In the genomic region with DNA sequence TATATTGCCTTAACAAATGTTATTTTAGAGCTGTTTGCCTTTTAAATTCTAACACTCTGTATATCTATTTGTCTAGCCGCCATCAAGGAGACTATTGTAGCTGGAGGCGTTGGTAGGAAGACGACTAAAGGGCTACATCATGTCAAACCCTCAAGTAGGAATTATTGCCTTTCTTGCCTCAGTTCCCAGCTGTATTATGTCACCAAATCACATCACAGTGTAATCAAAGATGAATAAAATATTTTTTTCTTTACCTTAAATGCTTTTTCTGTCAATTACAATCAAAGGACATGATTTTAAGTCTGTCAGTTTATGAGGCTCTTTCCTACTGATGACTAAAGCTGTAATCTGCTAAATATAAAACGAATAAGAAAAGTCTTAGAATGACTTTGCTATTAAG, we compare ENCODE assay signal across 28 cellular contexts.
"Had no signal": no experiment of that assay in that cellular context is flagged by ENCODE, and none has a peak within 500 bp of the region (broad histone marks: within the 10 kb centered on the region; RNA-seq: fewer than 3 reads in every experiment).

No MANE protein-coding gene starts in this region.

- H3K27me3 Mint-ChIP-seq: stimulated activated memory B cell treated with anti-CD40 and anti-IgM and Interleukin-4, amounts not matched to agents 10 μg/mL and 1 μg/mL and 100 μg/mL, for 72 hours; stimulated activated naive B cell treated with anti-CD40 and anti-IgM and Interleukin-4, amounts not matched to agents 10 μg/mL and 1 μg/mL and 100 μg/mL, for 72 hours; stimulated activated naive CD8-positive, alpha-beta T cell treated with anti-CD3 and anti-CD28 coated beads, Interleukin-15, amount 100 ng/mL, for 72 hours; stimulated activated naive CD8-positive, alpha-beta T cell treated with anti-CD3 and anti-CD28 coated beads, Interleukin-15, Interleukin-2, amounts not matched to agents 100 ng/mL and 50 ng/mL, for 24 hours; type B pancreatic cell had no signal

- H3K4me1 ChIP-seq: stomach, suprapubic skin, testis, thyroid gland, tibial artery, tibial nerve, transverse colon, upper lobe of left lung, upper lobe of right lung, uterus, vagina had no signal

- H3K4me3 Mint-ChIP-seq: stimulated activated effector memory CD8-positive, alpha-beta T cell treated with anti-CD3 and anti-CD28 coated beads, Interleukin-12 subunit alpha, Interleukin-12 subunit beta, amount 100 ng/mL, for 72 hours; stimulated activated memory B cell treated with anti-CD40 and anti-IgM and Interleukin-4, amounts not matched to agents 10 μg/mL and 1 μg/mL and 100 μg/mL, for 72 hours; stimulated activated naive B cell treated with anti-CD40 and anti-IgM and Interleukin-4, amounts not matched to agents 10 μg/mL and 1 μg/mL and 100 μg/mL, for 72 hours; stimulated activated naive CD8-positive, alpha-beta T cell treated with anti-CD3 and anti-CD28 coated beads, Interleukin-15, amount 100 ng/mL, for 72 hours; stimulated activated naive CD8-positive, alpha-beta T cell treated with anti-CD3 and anti-CD28 coated beads, Interleukin-15, Interleukin-2, amounts not matched to agents 100 ng/mL and 50 ng/mL, for 24 hours; type B pancreatic cell had no signal

- ATAC-seq: stimulated activated effector memory CD8-positive, alpha-beta T cell treated with anti-CD3 and anti-CD28 coated beads, Interleukin-12 subunit alpha, Interleukin-12 subunit beta, amount 100 ng/mL, for 72 hours; stimulated activated memory B cell treated with anti-CD40 and anti-IgM and Interleukin-4, amounts not matched to agents 10 μg/mL and 1 μg/mL and 100 μg/mL, for 72 hours; stimulated activated naive B cell treated with anti-CD40 and anti-IgM and Interleukin-4, amounts not matched to agents 10 μg/mL and 1 μg/mL and 100 μg/mL, for 72 hours; stimulated activated naive CD8-positive, alpha-beta T cell treated with anti-CD3 and anti-CD28 coated beads, Interleukin-15, amount 100 ng/mL, for 72 hours; stimulated activated naive CD8-positive, alpha-beta T cell treated with anti-CD3 and anti-CD28 coated beads, Interleukin-15, Interleukin-2, amounts not matched to agents 100 U/mL and 50 U/mL, for 24 hours; upper lobe of right lung had no signal

- H3K36me3 ChIP-seq: stomach, suprapubic skin, thoracic aorta, thyroid gland, tibial artery, tibial nerve, transverse colon, upper lobe of left lung, upper lobe of right lung, uterus, vagina had no signal

- H3K36me3 Mint-ChIP-seq: stimulated activated effector memory CD8-positive, alpha-beta T cell treated with anti-CD3 and anti-CD28 coated beads, Interleukin-12 subunit alpha, Interleukin-12 subunit beta, amount 100 ng/mL, for 72 hours; stimulated activated memory B cell treated with anti-CD40 and anti-IgM and Interleukin-4, amounts not matched to agents 10 μg/mL and 1 μg/mL and 100 μg/mL, for 72 hours; stimulated activated naive B cell treated with anti-CD40 and anti-IgM and Interleukin-4, amounts not matched to agents 10 μg/mL and 1 μg/mL and 100 μg/mL, for 72 hours; type B pancreatic cell had no signal

- H3K27ac ChIP-seq: stomach, suprapubic skin, testis, thoracic aorta, thyroid gland, tibial artery, tibial nerve, transverse colon, upper lobe of left lung, upper lobe of right lung, uterus, vagina had no signal

- H3K27ac Mint-ChIP-seq: stimulated activated effector memory CD8-positive, alpha-beta T cell treated with anti-CD3 and anti-CD28 coated beads, Interleukin-12 subunit alpha, Interleukin-12 subunit beta, amount 100 ng/mL, for 72 hours; stimulated activated memory B cell treated with anti-CD40 and anti-IgM and Interleukin-4, amounts not matched to agents 10 μg/mL and 1 μg/mL and 100 μg/mL, for 72 hours; stimulated activated naive B cell treated with anti-CD40 and anti-IgM and Interleukin-4, amounts not matched to agents 10 μg/mL and 1 μg/mL and 100 μg/mL, for 72 hours; stimulated activated naive CD8-positive, alpha-beta T cell treated with anti-CD3 and anti-CD28 coated beads, Interleukin-15, amount 100 ng/mL, for 72 hours; stimulated activated naive CD8-positive, alpha-beta T cell treated with anti-CD3 and anti-CD28 coated beads, Interleukin-15, Interleukin-2, amounts not matched to agents 100 ng/mL and 50 ng/mL, for 24 hours; type B pancreatic cell had no signal

- DNase-seq: stimulated activated CD4-positive, alpha-beta T cell treated with anti-CD3 and anti-CD28 coated beads, Interleukin-2, amount 100 ng/mL, for 48 hours; stimulated activated CD4-positive, alpha-beta T cell treated with anti-CD3 and anti-CD28 coated beads, Interleukin-4, amount 100 ng/mL, for 1 hour; stimulated activated CD4-positive, alpha-beta T cell treated with anti-CD3 and anti-CD28 coated beads, Interleukin-4, amount 100 ng/mL, for 24 hours; stimulated activated CD4-positive, alpha-beta T cell treated with anti-CD3 and anti-CD28 coated beads, Interleukin-4, amount 100 ng/mL, for 4 hours; stimulated activated CD8-positive, alpha-beta memory T cell treated with anti-CD3 and anti-CD28 coated beads, Interleukin-4, amount 100 ng/mL, for 48 hours; stimulated activated naive B cell treated with anti-CD40 and anti-IgM and Interleukin-4, amounts not matched to agents 10 μg/mL and 1 μg/mL and 100 μg/mL, for 72 hours; stimulated activated naive CD4-positive, alpha-beta T cell; stimulated activated naive CD4-positive, alpha-beta T cell treated with Interleukin-2 at 50 U/mL for 16 hours; stimulated activated naive CD8-positive, alpha-beta T cell treated with anti-CD3 and anti-CD28 coated beads, Interleukin-15, amount 100 ng/mL, for 72 hours; stimulated activated naive CD8-positive, alpha-beta T cell treated with anti-CD3 and anti-CD28 coated beads, Interleukin-15, Interleukin-2, amounts not matched to agents 100 U/mL and 50 U/mL, for 24 hours; stomach; substantia nigra; testis; thyroid gland; tibial artery; transverse colon; trophoblast cell; upper lobe of left lung; upper lobe of right lung; uterus had no signal

- H3K9me3 Mint-ChIP-seq: stimulated activated effector memory CD8-positive, alpha-beta T cell treated with anti-CD3 and anti-CD28 coated beads, Interleukin-12 subunit alpha, Interleukin-12 subunit beta, amount 100 ng/mL, for 72 hours; type B pancreatic cell had no signal

- H3K4me1 Mint-ChIP-seq: stimulated activated effector memory CD8-positive, alpha-beta T cell treated with anti-CD3 and anti-CD28 coated beads, Interleukin-12 subunit alpha, Interleukin-12 subunit beta, amount 100 ng/mL, for 72 hours; stimulated activated memory B cell treated with anti-CD40 and anti-IgM and Interleukin-4, amounts not matched to agents 10 μg/mL and 1 μg/mL and 100 μg/mL, for 72 hours; stimulated activated naive B cell treated with anti-CD40 and anti-IgM and Interleukin-4, amounts not matched to agents 10 μg/mL and 1 μg/mL and 100 μg/mL, for 72 hours; stimulated activated naive CD8-positive, alpha-beta T cell treated with anti-CD3 and anti-CD28 coated beads, Interleukin-15, amount 100 ng/mL, for 72 hours had no signal

- H3K4me3 ChIP-seq: stomach, suprapubic skin, testis, thoracic aorta, thyroid gland, tibial artery, tibial nerve, transverse colon, upper lobe of left lung, upper lobe of right lung, uterus, vagina had no signal

- H3K9me3 ChIP-seq: suprapubic skin, testis, thoracic aorta, thyroid gland, transverse colon, upper lobe of right lung, uterus, vagina had no signal

- H3K27me3 ChIP-seq: stomach, suprapubic skin, testis, thyroid gland, tibial artery, tibial nerve, transverse colon, upper lobe of left lung, upper lobe of right lung, uterus, vagina had no signal
